In genomic region chr20:14142171-14142570, GRCh38 we compare ENCODE assay signal across 9 cellular contexts.
DNase-seq lines count a peak whose midpoint lies in the region; TF ChIP-seq lines count a peak whose summit lies in the region.
"Had no signal": no experiment of that assay in that cellular context is flagged by ENCODE, and none has a peak within 500 bp of the region (broad histone marks: within the 10 kb centered on the region; RNA-seq: fewer than 3 reads in every experiment).

No MANE protein-coding gene starts in this region.

- TF ChIP-seq EP300 in Ishikawa (IDR thresholded peaks at IDR 0.05; ENCODE audit: borderline replicate concordance): no peak
- no peak for TF ChIP-seq EP300 in esophagus muscularis mucosa (IDR thresholded peaks at IDR 0.05)

- TF ChIP-seq RAD21 in Ishikawa (IDR thresholded peaks at IDR 0.05; ENCODE audit: low read depth): peak; percentile 71

- H3K27me3 Mint-ChIP-seq in neural crest cell (ENCODE audit: low read depth): no peaks in the 10 kb centered on the region
- H3K27me3 Mint-ChIP-seq in activated T-helper 2 cell treated with anti-CD3 and anti-CD28 coated beads, Interferon-gamma antibody, Interleukin-2, Interleukin-4, amounts not matched to agents 10 μg/mL and 5 μg/mL and 100 μg/mL, durations not matched to agents 14 hours and 24 hours and 36 hours (ENCODE audit: low read depth): no peaks in the 10 kb centered on the region
- H3K27me3 Mint-ChIP-seq: IgD-negative memory B cell had no signal

- TF ChIP-seq CTCF in esophagus muscularis mucosa (IDR thresholded peaks at IDR 0.05): peak; percentile 48 to 64 (median 56)
- peak; percentile 86 for TF ChIP-seq CTCF in neural crest cell (conservative IDR thresholded peaks at IDR 0.05)

- H3K27ac ChIP-seq in esophagus muscularis mucosa (replicated peaks in 1 of 4): no peak overlapping the region

- intact Hi-C loops in esophagus muscularis mucosa (cut with DNase I): no loop called here
- intact Hi-C loops in activated T-helper 2 cell treated with anti-CD3 and anti-CD28 coated beads, Interferon-gamma antibody, Interleukin-2, Interleukin-4, amounts not matched to agents 10 μg/mL and 5 μg/mL and 100 μg/mL, durations not matched to agents 14 hours and 24 hours and 36 hours (cut with micrococcal nuclease): no loop called here

- H3K27me3 ChIP-seq in NT2/D1 (ENCODE audit: insufficient read depth, insufficient read length): no peaks in the 10 kb centered on the region
- H3K27me3 ChIP-seq in esophagus muscularis mucosa: no peaks in the 10 kb centered on the region

- no peaks in the 10 kb centered on the region for H3K36me3 Mint-ChIP-seq in neural crest cell (ENCODE audit: low read depth)
- no peaks in the 10 kb centered on the region for H3K36me3 Mint-ChIP-seq in activated T-helper 2 cell treated with anti-CD3 and anti-CD28 coated beads, Interferon-gamma antibody, Interleukin-2, Interleukin-4, amounts not matched to agents 10 μg/mL and 5 μg/mL and 100 μg/mL, durations not matched to agents 14 hours and 24 hours and 36 hours (ENCODE audit: low read depth)
- H3K36me3 Mint-ChIP-seq: IgD-negative memory B cell had no signal

- H3K4me1 Mint-ChIP-seq in neural crest cell: peaks cover 18% of the 10 kb centered on the region
- H3K4me1 Mint-ChIP-seq in activated T-helper 2 cell treated with anti-CD3 and anti-CD28 coated beads, Interferon-gamma antibody, Interleukin-2, Interleukin-4, amounts not matched to agents 10 μg/mL and 5 μg/mL and 100 μg/mL, durations not matched to agents 14 hours and 24 hours and 36 hours (ENCODE audit: low read depth): no peaks in the 10 kb centered on the region
- H3K4me1 Mint-ChIP-seq: IgD-negative memory B cell had no signal

- H3K4me1 ChIP-seq in NT2/D1 (ENCODE audit: insufficient read depth, insufficient read length) (no peaks in the 10 kb centered on the region), esophagus muscularis mucosa (no peaks in the 10 kb centered on the region)

- H3K9me3 ChIP-seq in NT2/D1 (ENCODE audit: insufficient read depth, low read length) (no peaks in the 10 kb centered on the region), esophagus muscularis mucosa (no peaks in the 10 kb centered on the region)

- H3K36me3 ChIP-seq in NT2/D1 (ENCODE audit: insufficient read depth, insufficient read length, low read length): no peaks in the 10 kb centered on the region
- H3K36me3 ChIP-seq in esophagus muscularis mucosa: no peaks in the 10 kb centered on the region

- no peak overlapping the region for H3K4me3 Mint-ChIP-seq in neural crest cell
- H3K4me3 Mint-ChIP-seq in activated T-helper 2 cell treated with anti-CD3 and anti-CD28 coated beads, Interferon-gamma antibody, Interleukin-2, Interleukin-4, amounts not matched to agents 10 μg/mL and 5 μg/mL and 100 μg/mL, durations not matched to agents 14 hours and 24 hours and 36 hours (ENCODE audit: low read depth): no peak overlapping the region
- H3K4me3 Mint-ChIP-seq: IgD-negative memory B cell had no signal

- H3K9me3 Mint-ChIP-seq in neural crest cell: no peaks in the 10 kb centered on the region
- no peaks in the 10 kb centered on the region for H3K9me3 Mint-ChIP-seq in activated T-helper 2 cell treated with anti-CD3 and anti-CD28 coated beads, Interferon-gamma antibody, Interleukin-2, Interleukin-4, amounts not matched to agents 10 μg/mL and 5 μg/mL and 100 μg/mL, durations not matched to agents 14 hours and 24 hours and 36 hours
- H3K9me3 Mint-ChIP-seq: IgD-negative memory B cell had no signal

- DNase-seq in DMS153 treated with DMSO at 0.1 percent for 48 hours (lab: John Stamatoyannopoulos, UW; ENCODE audit: unreplicated experiment) (peak; percentile 58), NT2/D1 (ENCODE audit: low read depth, low spot score) (peak; percentile 56), esophagus muscularis mucosa (ENCODE audit: extremely low spot score) (no peak), neural crest cell (ENCODE audit: low read depth, low spot score) (peak; percentile 56), HCEC 1CT (no peak), T-helper 1 cell (no peak)
- DNase-seq in activated T-helper 2 cell treated with anti-CD3 and anti-CD28 coated beads, Interferon-gamma antibody, Interleukin-2, Interleukin-4, amounts not matched to agents 10 μg/mL and 5 μg/mL and 100 μg/mL, durations not matched to agents 14 hours and 24 hours and 36 hours (ENCODE audit: low spot score): no peak

- no peak overlapping the region for H3K4me3 ChIP-seq in NT2/D1 (ENCODE audit: insufficient read length, low read depth)
- no peak overlapping the region for H3K4me3 ChIP-seq in esophagus muscularis mucosa

- WGBS in esophagus muscularis mucosa: 15% methylated on average over 4 of the region's 5 CpGs

- TF ChIP-seq POLR2A in esophagus muscularis mucosa (IDR thresholded peaks at IDR 0.05; ENCODE audit: low read depth): no peak

- H3K9ac ChIP-seq in NT2/D1 (ENCODE audit: insufficient read length, low read depth): no peak overlapping the region

- peak overlapping the region; percentile 30 for H3K27ac Mint-ChIP-seq in neural crest cell (ENCODE audit: unreplicated experiment)
- H3K27ac Mint-ChIP-seq in activated T-helper 2 cell treated with anti-CD3 and anti-CD28 coated beads, Interferon-gamma antibody, Interleukin-2, Interleukin-4, amounts not matched to agents 10 μg/mL and 5 μg/mL and 100 μg/mL, durations not matched to agents 14 hours and 24 hours and 36 hours: no peak overlapping the region
- H3K27ac Mint-ChIP-seq: IgD-negative memory B cell had no signal

TF ChIP-seq in Ishikawa, 13 proteins besides CTCF, POLR2A, EP300 and RAD21:
- no peak for TF ChIP-seq YY1 (IDR thresholded peaks at IDR 0.05; ENCODE audit: low read depth)
- TF ChIP-seq NFIC (IDR thresholded peaks at IDR 0.05): no peak
- TF ChIP-seq EGR1 (IDR thresholded peaks at IDR 0.05): no peak
- TF ChIP-seq USF1 (IDR thresholded peaks at IDR 0.05): no peak
- no peak for TF ChIP-seq REST (IDR thresholded peaks at IDR 0.05; ENCODE audit: low read depth)
- no peak for TF ChIP-seq TCF12 (IDR thresholded peaks at IDR 0.05; ENCODE audit: low read depth)
- no peak for TF ChIP-seq FOXM1 (IDR thresholded peaks at IDR 0.05; ENCODE audit: borderline replicate concordance, low read depth)
- no peak for TF ChIP-seq CEBPB (IDR thresholded peaks at IDR 0.05)
- no peak for TF ChIP-seq TAF1 (IDR thresholded peaks at IDR 0.05; ENCODE audit: low read depth)
- no peak for TF ChIP-seq ZBTB7A (IDR thresholded peaks at IDR 0.05; ENCODE audit: low read depth)
- no peak for TF ChIP-seq MAX (IDR thresholded peaks at IDR 0.05)
- TF ChIP-seq CREB1 (IDR thresholded peaks at IDR 0.05; ENCODE audit: low read depth): no peak

Comparison
In these comparisons a context has a peak if more than half of its experiments do, and no peak if none do; other contexts are left out.
1. DNase-seq: peak in DMS153 treated with DMSO at 0.1 percent for 48 hours (single experiment), NT2/D1 (single experiment) and neural crest cell (single experiment); none in esophagus muscularis mucosa (single experiment), activated T-helper 2 cell treated with anti-CD3 and anti-CD28 coated beads, Interferon-gamma antibody, Interleukin-2, Interleukin-4, amounts not matched to agents 10 μg/mL and 5 μg/mL and 100 μg/mL, durations not matched to agents 14 hours and 24 hours and 36 hours (single experiment), HCEC 1CT (single experiment) and T-helper 1 cell (0 of 5).